Comparison of ENCODE assay signal across 1 cellular context in genomic region chr22:50670513-50670912, GRCh38.
TF ChIP-seq lines count a peak whose summit lies in the region.

No MANE protein-coding gene starts in this region.

TF ChIP-seq in H1, 55 proteins besides CTCF, POLR2A, EP300 and RAD21:
- TF ChIP-seq CEBPB (IDR thresholded peaks at IDR 0.05; ENCODE audit: low read depth, low read length) (no peak), SAP30 (IDR thresholded peaks at IDR 0.05; ENCODE audit: insufficient read depth, insufficient replicate concordance, low read length) (no peak), BRCA1 (IDR thresholded peaks at IDR 0.05; ENCODE audit: low read depth, low read length) (no peak), TAF1 (IDR thresholded peaks at IDR 0.05; ENCODE audit: low read depth, low read length) (no peak), SP2 (IDR thresholded peaks at IDR 0.05; ENCODE audit: low read length) (no peak), SP1 (IDR thresholded peaks at IDR 0.05; ENCODE audit: low read depth, low read length) (no peak), HDAC2 (IDR thresholded peaks at IDR 0.05; ENCODE audit: borderline replicate concordance in 1 of 2, low read depth in 2 of 2, low read length in 2 of 2) (no peak)
- TF ChIP-seq, protein P1, sequence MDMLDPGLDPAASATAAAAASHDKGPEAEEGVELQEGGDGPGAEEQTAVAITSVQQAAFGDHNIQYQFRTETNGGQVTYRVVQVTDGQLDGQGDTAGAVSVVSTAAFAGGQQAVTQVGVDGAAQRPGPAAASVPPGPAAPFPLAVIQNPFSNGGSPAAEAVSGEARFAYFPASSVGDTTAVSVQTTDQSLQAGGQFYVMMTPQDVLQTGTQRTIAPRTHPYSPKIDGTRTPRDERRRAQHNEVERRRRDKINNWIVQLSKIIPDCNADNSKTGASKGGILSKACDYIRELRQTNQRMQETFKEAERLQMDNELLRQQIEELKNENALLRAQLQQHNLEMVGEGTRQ (IDR thresholded peaks at IDR 0.05; ENCODE audit: low read length) = no peak
